In genomic region chr1:95073446-95073845, GRCh38 we compare ENCODE assay signal across 8 cellular contexts. TPM values are rescaled to one million over a fixed set of nuclear protein-coding genes. Genes with fewer than 3 reads are reported as not detected.
DNase-seq lines count a peak whose midpoint lies in the region; ATAC-seq and TF ChIP-seq lines count a peak whose summit lies in the region.

No MANE protein-coding gene starts in this region.

- H3K36me3 Mint-ChIP-seq in Calu3 (ENCODE audit: insufficient read depth, unreplicated experiment) = peaks cover 16% of the 10 kb centered on the region

- BruUV-seq in Calu3 (replicated peaks; lab: Mats Ljungman, UMichigan) = no TSS peak

- H3K4me1 ChIP-seq in endocrine pancreas (ENCODE audit: control insufficient read depth, insufficient read depth, low read length) (peaks cover 6% of the 10 kb centered on the region), neutrophil (ENCODE audit: control insufficient read depth in 1 of 2, insufficient read depth in 1 of 2, low read depth in 1 of 2, low read length in 1 of 2) (peaks cover 10 to 15% of the 10 kb centered on the region in 2 experiments)

- no peaks in the 10 kb centered on the region for H3K9me3 Mint-ChIP-seq in Calu3 (ENCODE audit: low read depth, unreplicated experiment)

- peaks cover 32% of the 10 kb centered on the region for H3K4me1 Mint-ChIP-seq in Calu3 (ENCODE audit: low read depth, unreplicated experiment)

- H3K36me3 ChIP-seq in endocrine pancreas (ENCODE audit: control insufficient read depth, insufficient read depth, low read length) (no peaks in the 10 kb centered on the region), neutrophil (no peaks in the 10 kb centered on the region)

- CTCF ChIA-PET in Calu3 (lab: Charles Lee) = interaction anchor here (0.5 to 1.5 kb wide), 7 partner anchors 10 to 184 kb away, joined by 3 to 14 read pairs (median 4); partner anchors contain the start of gene RWDD3

- H3K4me3 ChIP-seq in endocrine pancreas (ENCODE audit: control insufficient read depth, insufficient read depth, low read length) (peak overlapping the region; percentile 94), neutrophil (ENCODE audit: low read depth in 1 of 2, low read length in 1 of 2) (peak overlapping the region; percentile 81 to 85)

- peak overlapping the region; percentile 96 for H3K4me3 Mint-ChIP-seq in Calu3 (ENCODE audit: low read depth, unreplicated experiment)

- no peaks in the 10 kb centered on the region for H3K27me3 ChIP-seq in endocrine pancreas (ENCODE audit: control insufficient read depth, insufficient read depth, low read length)
- H3K27me3 ChIP-seq in neutrophil = peaks cover 32% of the 10 kb centered on the region

- no peak overlapping the region for H3K9ac ChIP-seq in endocrine pancreas (ENCODE audit: control insufficient read depth, insufficient read depth, low read length)

- peak overlapping the region; percentile 81 for H3K27ac ChIP-seq in neutrophil

- no peaks in the 10 kb centered on the region for H3K27me3 Mint-ChIP-seq in Calu3 (ENCODE audit: unreplicated experiment)

- DNase-seq in Calu3 (no peak), NCI-H69 (lab: John Stamatoyannopoulos, UW) (peak; percentile 8), COLO668 (lab: John Stamatoyannopoulos, UW; ENCODE audit: unreplicated experiment) (no peak), NCI-H524 (lab: John Stamatoyannopoulos, UW) (no peak)

- ATAC-seq in HG03095 (IDR thresholded peaks at IDR 0.05; ENCODE audit: unreplicated experiment) = no peak
- ATAC-seq in HG03045 (IDR thresholded peaks at IDR 0.05; ENCODE audit: unreplicated experiment) = no peak

- no peak for TF ChIP-seq CTCF in Calu3 (IDR thresholded peaks at IDR 0.05; ENCODE audit: unreplicated experiment)
- no peak for TF ChIP-seq CTCF in neutrophil (IDR thresholded peaks at IDR 0.05)

- H3K9me3 ChIP-seq in endocrine pancreas (ENCODE audit: control insufficient read depth, low read length) (no peaks in the 10 kb centered on the region), neutrophil (no peaks in the 10 kb centered on the region)

- peak overlapping the region; percentile 87 for H3K27ac Mint-ChIP-seq in Calu3 (ENCODE audit: unreplicated experiment)

- intact Hi-C loops in Calu3 (cut with micrococcal nuclease; ENCODE audit: unreplicated experiment) = loop anchor here (5.0 kb wide), 1 partner anchor 159 kb away; the partner anchor contains the start of gene RWDD3

RNA-seq across cellular contexts. Expression of gene ALG14, which starts 0.7 kb away (rescaled TPM):
- total RNA-seq in Calu3 (2022) = 5.8 and 7.0 TPM in 2 replicates

RNA-seq across cellular contexts. Expression of gene TLCD4, which starts 43.7 kb away (rescaled TPM):
- total RNA-seq in Calu3 (2022) = 34.7 and 52.1 TPM in 2 replicates
